Comparison of ENCODE assay signal across 8 cellular contexts in the genomic region with DNA sequence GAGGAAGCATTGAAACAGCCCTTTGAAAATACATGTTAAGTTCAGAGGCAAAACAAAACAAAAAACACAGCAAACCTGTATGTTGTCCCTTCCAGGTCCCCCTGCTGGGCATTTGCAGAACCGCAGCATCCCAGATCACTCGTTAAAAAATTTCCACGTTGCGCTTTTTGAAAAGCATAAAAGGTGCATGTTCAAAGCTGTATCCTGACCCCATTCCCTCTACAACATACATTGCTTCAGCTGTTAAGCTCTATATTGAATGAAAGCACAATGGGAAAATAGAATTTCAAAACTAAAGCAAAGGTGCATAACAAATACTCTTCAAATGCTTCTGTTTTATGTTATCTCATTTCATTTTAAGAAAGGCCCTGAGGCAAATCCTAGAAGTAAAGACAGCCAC.
A peak's percentile ranks its signal among the peaks of the same experiment; 100 is the strongest.
DNase-seq lines count a peak whose midpoint lies in the region; ATAC-seq and TF ChIP-seq lines count a peak whose summit lies in the region.

No MANE protein-coding gene starts in this region.

- H3K36me3 ChIP-seq in Caco-2 (ENCODE audit: control insufficient read depth, insufficient read depth, low read length) (no peaks in the 10 kb centered on the region), SK-N-MC (ENCODE audit: insufficient read depth, low read length) (no peaks in the 10 kb centered on the region), brain microvascular endothelial cell (replicated peaks) (no peaks in the 10 kb centered on the region)

- TF ChIP-seq CTCF in Caco-2 (IDR thresholded peaks at IDR 0.05; ENCODE audit: insufficient read depth in 1 of 2, low read depth in 1 of 2, low read length in 1 of 2, severe bottlenecking in 1 of 2, unreplicated experiment in 1 of 2) (peak; percentile 64 to 92), brain microvascular endothelial cell (IDR thresholded peaks at IDR 0.05; ENCODE audit: low read depth, low read length, missing control alignments) (peak; percentile 88)

- in situ Hi-C loops in brain microvascular endothelial cell (cut with HindIII; ENCODE audit: low pct_ligation_motif_present, low sequenced_read_pairs): loop anchor here (25.0 kb wide), 1 partner anchor 331 kb away; a partner anchor contains a TSS

- H3K4me3 ChIP-seq in Caco-2 (ENCODE audit: low read depth, low read length): no peak overlapping the region
- no peak overlapping the region for H3K4me3 ChIP-seq in SK-N-MC
- no peak overlapping the region for H3K4me3 ChIP-seq in brain microvascular endothelial cell (ENCODE audit: low read depth, low read length)

- H3K27ac ChIP-seq in SK-N-MC (no peak overlapping the region), brain microvascular endothelial cell (no peak overlapping the region)

- H3K27me3 Mint-ChIP-seq in Caco-2 (ENCODE audit: insufficient read depth, unreplicated experiment): no peaks in the 10 kb centered on the region

- intact Hi-C loops in Caco-2 (cut with micrococcal nuclease; ENCODE audit: unreplicated experiment): loop anchor here (10.0 kb wide), 1 partner anchor 469 kb away; no protein-coding TSS in a partner anchor

- H3K9ac ChIP-seq in SK-N-MC (ENCODE audit: insufficient read length): no peak overlapping the region

- peak in 1 of 2 experiments; percentile 62 for DNase-seq in Caco-2
- DNase-seq in HT1080 (ENCODE audit: low read depth): peak; percentile 32
- peak; percentile 8 for DNase-seq in SK-N-MC (ENCODE audit: low read depth, low spot score)
- peak; percentile 37 for DNase-seq in brain microvascular endothelial cell
- DNase-seq in left lobe of liver (ENCODE audit: low spot score): no peak
- peak; percentile 52 for DNase-seq in stimulated activated naive CD8-positive, alpha-beta T cell treated with anti-CD3 and anti-CD28 coated beads, Interleukin-15, Interleukin-2, amounts not matched to agents 100 U/mL and 50 U/mL, for 24 hours

- H3K27ac Mint-ChIP-seq in Caco-2 (ENCODE audit: unreplicated experiment): no peak overlapping the region

- BruUV-seq in Caco-2 (replicated peaks; lab: Mats Ljungman, UMichigan): no TSS peak

- H3K9me3 Mint-ChIP-seq in Caco-2 (ENCODE audit: unreplicated experiment): no peaks in the 10 kb centered on the region

- POLR2A ChIA-PET in Caco-2 (lab: Charles Lee): no interaction called here

- H3K4me1 Mint-ChIP-seq in Caco-2 (ENCODE audit: low read depth, unreplicated experiment): no peaks in the 10 kb centered on the region

- H3K36me3 Mint-ChIP-seq in Caco-2 (ENCODE audit: insufficient read depth, unreplicated experiment): no peaks in the 10 kb centered on the region

- ATAC-seq in left lobe of liver (peak; percentile 75), HG03457 (IDR thresholded peaks at IDR 0.05; ENCODE audit: unreplicated experiment) (no peak), GM18868 (IDR thresholded peaks at IDR 0.05; ENCODE audit: unreplicated experiment) (no peak)
- ATAC-seq in stimulated activated naive CD8-positive, alpha-beta T cell treated with anti-CD3 and anti-CD28 coated beads, Interleukin-15, Interleukin-2, amounts not matched to agents 100 U/mL and 50 U/mL, for 24 hours: no peak

- H3K27me3 ChIP-seq in Caco-2 (replicated peaks; ENCODE audit: control insufficient read depth, insufficient read depth, low read length) (no peaks in the 10 kb centered on the region), brain microvascular endothelial cell (replicated peaks) (no peaks in the 10 kb centered on the region)

- H3K4me1 ChIP-seq in Caco-2: no peaks in the 10 kb centered on the region; the same call in 1 of the 2 replicates

- H3K9me3 ChIP-seq in Caco-2 (no peaks in the 10 kb centered on the region), SK-N-MC (ENCODE audit: low read depth, low read length) (no peaks in the 10 kb centered on the region)

- CTCF ChIA-PET in Caco-2 (lab: Charles Lee): no interaction called here

- no peak overlapping the region for H3K4me3 Mint-ChIP-seq in Caco-2 (ENCODE audit: unreplicated experiment)
